17 cellular contexts compared by ENCODE assay signal in the genomic region with DNA sequence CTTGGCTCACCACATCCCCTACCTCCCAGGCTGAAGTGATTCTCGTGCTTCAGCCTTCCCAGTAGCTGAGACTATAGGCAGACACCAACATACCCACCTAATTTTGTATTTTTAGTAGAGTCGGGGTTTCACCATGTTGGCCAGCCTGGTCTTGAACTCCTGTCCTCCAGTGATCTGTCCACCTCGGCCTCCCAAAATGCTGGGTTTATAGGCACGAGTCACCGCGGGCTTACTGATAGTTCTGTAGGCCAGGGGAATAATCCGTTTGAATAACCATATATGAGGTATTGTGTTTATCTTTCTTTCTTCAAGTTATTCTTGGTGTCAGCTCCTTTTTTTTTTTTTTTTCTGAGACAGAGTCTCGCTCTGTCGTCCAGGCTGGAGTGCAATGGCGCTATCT. TPM values are rescaled to one million over a fixed set of nuclear protein-coding genes. Genes with fewer than 3 reads are reported as not detected.
"Had no signal": no experiment of that assay in that cellular context is flagged by ENCODE, and none has a peak within 500 bp of the region (broad histone marks: within the 10 kb centered on the region; RNA-seq: fewer than 3 reads in every experiment).

No MANE protein-coding gene starts in this region.

- ATAC-seq: activated CD8-positive, alpha-beta T cell treated with anti-CD3 and anti-CD28 coated beads, Interleukin-2, amount 10 ng/mL, durations not matched to agents 7 days and 5 days; left lobe of liver had no signal

- H3K27me3 Mint-ChIP-seq: memory B cell; natural killer cell treated with Interleukin-12 subunit alpha and Interleukin-12 subunit beta and Interleukin-15 and Interleukin-18, amount 100 ng/mL, for 72 hours; progenitor cell of endocrine pancreas; stimulated activated naive CD8-positive, alpha-beta T cell treated with anti-CD3 and anti-CD28 coated beads, Interleukin-15, Interleukin-2, amounts not matched to agents 100 ng/mL and 50 ng/mL, for 24 hours had no signal

- H3K36me3 ChIP-seq: cardiac muscle cell, vagina had no signal

- H3K9me3 ChIP-seq: tibial artery, vagina had no signal

- H3K27ac ChIP-seq: cardiac muscle cell, tibial artery, vagina had no signal

- H3K4me3 ChIP-seq: cardiac muscle cell, coronary artery, tibial artery, vagina had no signal

- H3K4me3 Mint-ChIP-seq: activated CD8-positive, alpha-beta T cell treated with anti-CD3 and anti-CD28 coated beads, Interleukin-2, amount 10 ng/mL, durations not matched to agents 7 days and 5 days; activated T-helper 1 cell treated with anti-CD3 and anti-CD28 coated beads, Interleukin-12 subunit alpha, Interleukin-12 subunit beta, Interleukin-2, Interleukin-4 antibody, amounts not matched to agents 30 ng/mL and 10 ng/mL and 1 ng/mL, durations not matched to agents 14 hours and 24 hours and 36 hours; memory B cell; natural killer cell treated with Interleukin-12 subunit alpha and Interleukin-12 subunit beta and Interleukin-15 and Interleukin-18, amount 100 ng/mL, for 72 hours; stimulated activated naive CD8-positive, alpha-beta T cell treated with anti-CD3 and anti-CD28 coated beads, Interleukin-15, Interleukin-2, amounts not matched to agents 100 ng/mL and 50 ng/mL, for 24 hours had no signal

- H3K4me1 ChIP-seq: tibial artery had no signal

- H3K9me3 Mint-ChIP-seq: activated T-helper 1 cell treated with anti-CD3 and anti-CD28 coated beads, Interleukin-12 subunit alpha, Interleukin-12 subunit beta, Interleukin-2, Interleukin-4 antibody, amounts not matched to agents 30 ng/mL and 10 ng/mL and 1 ng/mL, durations not matched to agents 14 hours and 24 hours and 36 hours; memory B cell; natural killer cell treated with Interleukin-12 subunit alpha and Interleukin-12 subunit beta and Interleukin-15 and Interleukin-18, amount 100 ng/mL, for 72 hours; stimulated activated naive CD8-positive, alpha-beta T cell treated with anti-CD3 and anti-CD28 coated beads, Interleukin-15, Interleukin-2, amounts not matched to agents 100 ng/mL and 50 ng/mL, for 24 hours had no signal

- DNase-seq: activated CD8-positive, alpha-beta T cell treated with anti-CD3 and anti-CD28 coated beads, Interleukin-2, amount 10 ng/mL, durations not matched to agents 7 days and 5 days; activated naive CD4-positive, alpha-beta T cell treated with Interleukin-2 at 50 U/mL for 16 hours; effector CD8-positive, alpha-beta T cell; occipital lobe; stimulated activated CD4-positive, alpha-beta T cell treated with anti-CD3 and anti-CD28 coated beads, Interleukin-15, amount 100 ng/mL, for 24 hours; stimulated activated CD4-positive, alpha-beta T cell treated with anti-CD3 and anti-CD28 coated beads, Interleukin-4, amount 100 ng/mL, for 24 hours; T1000; tibial artery had no signal

- H3K27me3 ChIP-seq: cardiac muscle cell, tibial artery, vagina had no signal

- H3K27ac Mint-ChIP-seq: activated CD8-positive, alpha-beta T cell treated with anti-CD3 and anti-CD28 coated beads, Interleukin-2, amount 10 ng/mL, durations not matched to agents 7 days and 5 days; activated T-helper 1 cell treated with anti-CD3 and anti-CD28 coated beads, Interleukin-12 subunit alpha, Interleukin-12 subunit beta, Interleukin-2, Interleukin-4 antibody, amounts not matched to agents 30 ng/mL and 10 ng/mL and 1 ng/mL, durations not matched to agents 14 hours and 24 hours and 36 hours; memory B cell; natural killer cell treated with Interleukin-12 subunit alpha and Interleukin-12 subunit beta and Interleukin-15 and Interleukin-18, amount 100 ng/mL, for 72 hours; progenitor cell of endocrine pancreas; stimulated activated naive CD8-positive, alpha-beta T cell treated with anti-CD3 and anti-CD28 coated beads, Interleukin-15, Interleukin-2, amounts not matched to agents 100 ng/mL and 50 ng/mL, for 24 hours had no signal

- H3K36me3 Mint-ChIP-seq: natural killer cell treated with Interleukin-12 subunit alpha and Interleukin-12 subunit beta and Interleukin-15 and Interleukin-18, amount 100 ng/mL, for 72 hours had no signal

RNA-seq across cellular contexts. Expression of gene RGS11, which starts 33.5 kb away (rescaled TPM):
- total RNA-seq: activated CD8-positive, alpha-beta T cell treated with anti-CD3 and anti-CD28 coated beads, Interleukin-2, amount 10 ng/mL, durations not matched to agents 7 days and 5 days; natural killer cell treated with Interleukin-12 subunit alpha and Interleukin-12 subunit beta and Interleukin-15 and Interleukin-18, amount 100 ng/mL, for 72 hours had no signal

RNA-seq across cellular contexts. Expression of gene ARHGDIG, which starts 38.1 kb away (rescaled TPM):
- total RNA-seq: activated CD8-positive, alpha-beta T cell treated with anti-CD3 and anti-CD28 coated beads, Interleukin-2, amount 10 ng/mL, durations not matched to agents 7 days and 5 days; activated T-helper 1 cell treated with anti-CD3 and anti-CD28 coated beads, Interleukin-12 subunit alpha, Interleukin-12 subunit beta, Interleukin-2, Interleukin-4 antibody, amounts not matched to agents 30 ng/mL and 10 ng/mL and 1 ng/mL, durations not matched to agents 14 hours and 24 hours and 36 hours; natural killer cell treated with Interleukin-12 subunit alpha and Interleukin-12 subunit beta and Interleukin-15 and Interleukin-18, amount 100 ng/mL, for 72 hours; vagina had no signal

RNA-seq across cellular contexts. Expression of gene PDIA2, which starts 40.7 kb away (rescaled TPM):
- total RNA-seq: activated CD8-positive, alpha-beta T cell treated with anti-CD3 and anti-CD28 coated beads, Interleukin-2, amount 10 ng/mL, durations not matched to agents 7 days and 5 days; activated T-helper 1 cell treated with anti-CD3 and anti-CD28 coated beads, Interleukin-12 subunit alpha, Interleukin-12 subunit beta, Interleukin-2, Interleukin-4 antibody, amounts not matched to agents 30 ng/mL and 10 ng/mL and 1 ng/mL, durations not matched to agents 14 hours and 24 hours and 36 hours; natural killer cell treated with Interleukin-12 subunit alpha and Interleukin-12 subunit beta and Interleukin-15 and Interleukin-18, amount 100 ng/mL, for 72 hours; vagina had no signal
